In the genomic region with DNA sequence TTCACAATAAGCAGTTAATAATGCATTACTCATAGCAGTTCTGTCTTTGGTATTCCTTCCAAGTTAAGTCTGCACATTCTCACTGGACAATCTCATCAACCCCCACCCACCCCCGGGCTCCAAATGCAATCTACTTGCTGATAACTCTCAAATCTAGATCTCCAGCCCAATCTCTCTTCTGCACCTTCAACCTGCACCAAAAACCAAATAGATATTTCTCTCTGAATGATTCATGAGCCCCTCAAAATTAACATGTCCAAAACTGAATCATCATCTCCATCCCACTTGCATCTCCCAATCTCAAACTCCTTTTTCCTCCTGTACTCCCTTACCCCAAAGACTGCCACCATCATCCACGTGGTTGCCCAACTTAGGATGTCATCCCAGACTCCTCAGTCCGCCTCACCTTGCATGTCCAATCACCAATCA, we compare ENCODE assay signal across 1 cellular context.
A peak's percentile ranks its signal among the peaks of the same experiment; 100 is the strongest.
TF ChIP-seq lines count a peak whose summit lies in the region.

No MANE protein-coding gene starts in this region.

TF ChIP-seq in K562, 482 proteins besides CTCF, POLR2A, EP300 and RAD21 (continued from another document):
- 0 out of 4 replicates have a peak, but pooled peaks of 1 of the 2 experiments have one; percentile 41 for TF ChIP-seq MLLT1 (IDR thresholded peaks at IDR 0.05)
- TF ChIP-seq MEIS2 (IDR thresholded peaks at IDR 0.05; ENCODE audit: partially characterized antibody), result peak; percentile 64
- no peak for TF ChIP-seq RHOXF2B (CRISPR knock-in tag; conservative IDR thresholded peaks at IDR 0.05)
- no peak for TF ChIP-seq TGIF2 (CRISPR knock-in tag; IDR thresholded peaks at IDR 0.05)
- TF ChIP-seq, protein P1, sequence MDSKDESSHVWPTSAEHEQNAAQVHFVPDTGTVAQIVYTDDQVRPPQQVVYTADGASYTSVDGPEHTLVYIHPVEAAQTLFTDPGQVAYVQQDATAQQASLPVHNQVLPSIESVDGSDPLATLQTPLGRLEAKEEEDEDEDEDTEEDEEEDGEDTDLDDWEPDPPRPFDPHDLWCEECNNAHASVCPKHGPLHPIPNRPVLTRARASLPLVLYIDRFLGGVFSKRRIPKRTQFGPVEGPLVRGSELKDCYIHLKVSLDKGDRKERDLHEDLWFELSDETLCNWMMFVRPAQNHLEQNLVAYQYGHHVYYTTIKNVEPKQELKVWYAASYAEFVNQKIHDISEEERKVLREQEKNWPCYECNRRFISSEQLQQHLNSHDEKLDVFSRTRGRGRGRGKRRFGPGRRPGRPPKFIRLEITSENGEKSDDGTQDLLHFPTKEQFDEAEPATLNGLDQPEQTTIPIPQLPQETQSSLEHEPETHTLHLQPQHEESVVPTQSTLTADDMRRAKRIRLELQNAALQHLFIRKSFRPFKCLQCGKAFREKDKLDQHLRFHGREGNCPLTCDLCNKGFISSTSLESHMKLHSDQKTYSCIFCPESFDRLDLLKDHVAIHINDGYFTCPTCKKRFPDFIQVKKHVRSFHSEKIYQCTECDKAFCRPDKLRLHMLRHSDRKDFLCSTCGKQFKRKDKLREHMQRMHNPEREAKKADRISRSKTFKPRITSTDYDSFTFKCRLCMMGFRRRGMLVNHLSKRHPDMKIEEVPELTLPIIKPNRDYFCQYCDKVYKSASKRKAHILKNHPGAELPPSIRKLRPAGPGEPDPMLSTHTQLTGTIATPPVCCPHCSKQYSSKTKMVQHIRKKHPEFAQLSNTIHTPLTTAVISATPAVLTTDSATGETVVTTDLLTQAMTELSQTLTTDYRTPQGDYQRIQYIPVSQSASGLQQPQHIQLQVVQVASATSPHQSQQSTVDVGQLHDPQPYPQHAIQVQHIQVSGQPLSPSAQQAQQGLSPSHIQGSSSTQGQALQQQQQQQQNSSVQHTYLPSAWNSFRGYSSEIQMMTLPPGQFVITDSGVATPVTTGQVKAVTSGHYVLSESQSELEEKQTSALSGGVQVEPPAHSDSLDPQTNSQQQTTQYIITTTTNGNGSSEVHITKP (IDR thresholded peaks at IDR 0.05; ENCODE audit: partially characterized antibody), result no peak
- TF ChIP-seq, protein P2, sequence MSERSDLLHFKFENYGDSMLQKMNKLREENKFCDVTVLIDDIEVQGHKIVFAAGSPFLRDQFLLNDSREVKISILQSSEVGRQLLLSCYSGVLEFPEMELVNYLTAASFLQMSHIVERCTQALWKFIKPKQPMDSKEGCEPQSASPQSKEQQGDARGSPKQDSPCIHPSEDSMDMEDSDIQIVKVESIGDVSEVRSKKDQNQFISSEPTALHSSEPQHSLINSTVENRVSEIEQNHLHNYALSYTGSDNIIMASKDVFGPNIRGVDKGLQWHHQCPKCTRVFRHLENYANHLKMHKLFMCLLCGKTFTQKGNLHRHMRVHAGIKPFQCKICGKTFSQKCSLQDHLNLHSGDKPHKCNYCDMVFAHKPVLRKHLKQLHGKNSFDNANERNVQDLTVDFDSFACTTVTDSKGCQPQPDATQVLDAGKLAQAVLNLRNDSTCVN (CRISPR knock-in tag; IDR thresholded peaks at IDR 0.05), result no peak
- no peak for TF ChIP-seq ZNF384 (IDR thresholded peaks at IDR 0.05; ENCODE audit: low read depth, low read length)
- TF ChIP-seq DDX20 (tag; IDR thresholded peaks at IDR 0.05; ENCODE audit: low read depth), result no peak
- no peak for TF ChIP-seq THAP12 (CRISPR knock-in tag; IDR thresholded peaks at IDR 0.05)
- TF ChIP-seq CBFA2T3 (IDR thresholded peaks at IDR 0.05), result peak; percentile 79
- TF ChIP-seq CBFA2T2 (conservative IDR thresholded peaks at IDR 0.05), result peak; percentile 58
- TF ChIP-seq, protein P3, sequence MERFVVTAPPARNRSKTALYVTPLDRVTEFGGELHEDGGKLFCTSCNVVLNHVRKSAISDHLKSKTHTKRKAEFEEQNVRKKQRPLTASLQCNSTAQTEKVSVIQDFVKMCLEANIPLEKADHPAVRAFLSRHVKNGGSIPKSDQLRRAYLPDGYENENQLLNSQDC (CRISPR knock-in tag; IDR thresholded peaks at IDR 0.05), result no peak
- TF ChIP-seq NFE2 (IDR thresholded peaks at IDR 0.05; ENCODE audit: low read depth), result no peak
- TF ChIP-seq ETV5 (CRISPR knock-in tag; IDR thresholded peaks at IDR 0.05; ENCODE audit: low read depth), result no peak
- TF ChIP-seq ZNF134 (CRISPR knock-in tag; conservative IDR thresholded peaks at IDR 0.05), result no peak
- no peak for TF ChIP-seq TAF7 (tag; IDR thresholded peaks at IDR 0.05)
